ENCODE assay signal across 38 cellular contexts in genomic region chr13:98773921-98774320, GRCh38. TPM values are rescaled to one million over a fixed set of nuclear protein-coding genes. Genes with fewer than 3 reads are reported as not detected.
"Had no signal": no experiment of that assay in that cellular context is flagged by ENCODE, and none has a peak within 500 bp of the region (broad histone marks: within the 10 kb centered on the region; RNA-seq: fewer than 3 reads in every experiment).

No MANE protein-coding gene starts in this region.

- FAIRE-seq: astrocyte, bronchial epithelial cell, colon, endometrium, endothelial cell of umbilical vein had no signal

- H3K36me3 ChIP-seq: brain microvascular endothelial cell, esophagus squamous epithelium, gastroesophageal sphincter had no signal

- ATAC-seq: activated CD4-positive, alpha-beta T cell treated with anti-CD3 and anti-CD28 coated beads for 36 hours; activated CD8-positive, alpha-beta memory T cell treated with anti-CD3 and anti-CD28 coated beads, Interleukin-2, amount 10 ng/mL, durations not matched to agents 7 days and 5 days; activated CD8-positive, alpha-beta T cell treated with anti-CD3 and anti-CD28 coated beads, Interleukin-2, amount 10 ng/mL, durations not matched to agents 7 days and 5 days; gastroesophageal sphincter had no signal

- H3K9me3 ChIP-seq: esophagus squamous epithelium, gastroesophageal sphincter had no signal

- H3K4me1 ChIP-seq: esophagus squamous epithelium, gastroesophageal sphincter had no signal

- H3K4me3 Mint-ChIP-seq: activated CD4-positive, alpha-beta memory T cell treated with anti-CD3 and anti-CD28 coated beads for 36 hours; activated CD4-positive, alpha-beta T cell treated with anti-CD3 and anti-CD28 coated beads for 36 hours; activated CD4-positive, alpha-beta T cell treated with anti-CD3 and anti-CD28 coated beads, Interleukin-2, amount 10 ng/mL, durations not matched to agents 24 days and 14 days; activated CD8-positive, alpha-beta memory T cell treated with anti-CD3 and anti-CD28 coated beads, Interleukin-2, amount 10 ng/mL, durations not matched to agents 7 days and 5 days; activated CD8-positive, alpha-beta T cell treated with anti-CD3 and anti-CD28 coated beads, Interleukin-2, amount 10 ng/mL, durations not matched to agents 7 days and 5 days; activated naive CD8-positive, alpha-beta T cell; activated T-helper 1 cell treated with anti-CD3 and anti-CD28 coated beads, Interleukin-12 subunit alpha, Interleukin-12 subunit beta, Interleukin-2, Interleukin-4 antibody, amounts not matched to agents 30 ng/mL and 10 ng/mL and 1 ng/mL, durations not matched to agents 14 hours and 24 hours and 36 hours had no signal

- H3K27me3 ChIP-seq: brain microvascular endothelial cell, gastroesophageal sphincter had no signal

- H3K27ac Mint-ChIP-seq: activated CD4-positive, alpha-beta memory T cell treated with anti-CD3 and anti-CD28 coated beads for 36 hours; activated CD4-positive, alpha-beta T cell treated with anti-CD3 and anti-CD28 coated beads for 36 hours; activated CD4-positive, alpha-beta T cell treated with anti-CD3 and anti-CD28 coated beads, Interleukin-2, amount 10 ng/mL, durations not matched to agents 24 days and 14 days; activated CD8-positive, alpha-beta memory T cell treated with anti-CD3 and anti-CD28 coated beads, Interleukin-2, amount 10 ng/mL, durations not matched to agents 7 days and 5 days; activated CD8-positive, alpha-beta T cell treated with anti-CD3 and anti-CD28 coated beads, Interleukin-2, amount 10 ng/mL, durations not matched to agents 7 days and 5 days; activated naive CD8-positive, alpha-beta T cell; activated T-helper 1 cell treated with anti-CD3 and anti-CD28 coated beads, Interleukin-12 subunit alpha, Interleukin-12 subunit beta, Interleukin-2, Interleukin-4 antibody, amounts not matched to agents 30 ng/mL and 10 ng/mL and 1 ng/mL, durations not matched to agents 14 hours and 24 hours and 36 hours; activated T-helper 2 cell treated with anti-CD3 and anti-CD28 coated beads, Interferon-gamma antibody, Interleukin-2, Interleukin-4, amounts not matched to agents 10 μg/mL and 5 μg/mL and 100 μg/mL, durations not matched to agents 14 hours and 24 hours and 36 hours had no signal

- H3K4me3 ChIP-seq: esophagus squamous epithelium, gastroesophageal sphincter had no signal

- H3K27ac ChIP-seq: brain microvascular endothelial cell, epithelial cell of prostate, esophagus squamous epithelium, gastroesophageal sphincter had no signal

- H3K4me1 Mint-ChIP-seq: activated CD4-positive, alpha-beta T cell treated with anti-CD3 and anti-CD28 coated beads for 36 hours; activated CD4-positive, alpha-beta T cell treated with anti-CD3 and anti-CD28 coated beads, Interleukin-2, amount 10 ng/mL, durations not matched to agents 24 days and 14 days; activated CD8-positive, alpha-beta memory T cell treated with anti-CD3 and anti-CD28 coated beads, Interleukin-2, amount 10 ng/mL, durations not matched to agents 7 days and 5 days had no signal

- H3K36me3 Mint-ChIP-seq: activated CD8-positive, alpha-beta memory T cell treated with anti-CD3 and anti-CD28 coated beads, Interleukin-2, amount 10 ng/mL, durations not matched to agents 7 days and 5 days; activated naive CD8-positive, alpha-beta T cell had no signal

- DNase-seq: activated CD4-positive, alpha-beta memory T cell treated with anti-CD3 and anti-CD28 coated beads for 36 hours; activated CD4-positive, alpha-beta T cell treated with anti-CD3 and anti-CD28 coated beads for 36 hours; activated CD4-positive, alpha-beta T cell treated with anti-CD3 and anti-CD28 coated beads, Interleukin-2, amount 10 ng/mL, durations not matched to agents 24 days and 14 days; activated CD4-positive, CD25-positive, alpha-beta regulatory T cell; activated CD4-positive, CD25-positive, alpha-beta regulatory T cell treated with anti-CD3 and anti-CD28 coated beads, Interleukin-2, amount 50 U/mL, for 72 hours; activated CD8-positive, alpha-beta memory T cell treated with anti-CD3 and anti-CD28 coated beads, Interleukin-2, amount 10 ng/mL, durations not matched to agents 7 days and 5 days; activated CD8-positive, alpha-beta memory T cell treated with anti-CD3 and anti-CD28 coated beads, Interleukin-2, amount 50 U/mL, for 4 hours; activated CD8-positive, alpha-beta T cell treated with anti-CD3 and anti-CD28 coated beads, Interleukin-2, amount 10 ng/mL, durations not matched to agents 7 days and 5 days; activated effector memory CD4-positive, alpha-beta T cell treated with anti-CD3 and anti-CD28 coated beads, Interleukin-2, amount 50 U/mL, for 16 hours; activated naive CD4-positive, alpha-beta T cell treated with anti-CD3 and anti-CD28 coated beads, Interleukin-2, amount 50 U/mL, for 16 hours; activated naive CD4-positive, alpha-beta T cell treated with Interleukin-2 at 50 U/mL for 16 hours; activated T-cell treated with anti-CD3 and anti-CD28 coated beads, Interleukin-2, amount 50 U/mL, for 1 hour; activated T-cell treated with anti-CD3 and anti-CD28 coated beads, Interleukin-2, amount 50 U/mL, for 48 hours; amniotic stem cell; anterior cingulate cortex; brain microvascular endothelial cell; caudate nucleus; effector CD8-positive, alpha-beta T cell; esophagus squamous epithelium; foreskin melanocyte; T-helper 2 cell had no signal

RNA-seq across cellular contexts. Expression of gene SLC15A1, which starts 21.4 kb away (rescaled TPM):
- total RNA-seq: activated CD4-positive, alpha-beta memory T cell treated with anti-CD3 and anti-CD28 coated beads for 36 hours; activated CD4-positive, alpha-beta T cell treated with anti-CD3 and anti-CD28 coated beads for 36 hours; activated CD4-positive, alpha-beta T cell treated with anti-CD3 and anti-CD28 coated beads, Interleukin-2, amount 10 ng/mL, durations not matched to agents 24 days and 14 days; activated CD8-positive, alpha-beta memory T cell treated with anti-CD3 and anti-CD28 coated beads for 36 hours; activated CD8-positive, alpha-beta memory T cell treated with anti-CD3 and anti-CD28 coated beads, Interleukin-2, amount 10 ng/mL, durations not matched to agents 7 days and 5 days; activated CD8-positive, alpha-beta T cell treated with anti-CD3 and anti-CD28 coated beads, Interleukin-2, amount 10 ng/mL, durations not matched to agents 7 days and 5 days; activated T-helper 1 cell treated with anti-CD3 and anti-CD28 coated beads, Interleukin-12 subunit alpha, Interleukin-12 subunit beta, Interleukin-2, Interleukin-4 antibody, amounts not matched to agents 30 ng/mL and 10 ng/mL and 1 ng/mL, durations not matched to agents 14 hours and 24 hours and 36 hours; activated T-helper 2 cell treated with anti-CD3 and anti-CD28 coated beads, Interferon-gamma antibody, Interleukin-2, Interleukin-4, amounts not matched to agents 10 μg/mL and 5 μg/mL and 100 μg/mL, durations not matched to agents 14 hours and 24 hours and 36 hours; astrocyte; bronchial epithelial cell; chondrocyte; dermis microvascular lymphatic vessel endothelial cell; endothelial cell of umbilical vein; fibroblast of lung; fibroblast of villous mesenchyme; glomerular endothelial cell; T-helper 1 cell treated with Interleukin-12 subunit alpha and Interleukin-12 subunit beta and Interleukin-4 antibody, amounts not matched to agents 30 ng/mL and 1 ng/mL, for 36 hours had no signal
- polyA plus RNA-seq: endothelial cell of umbilical vein, fibroblast of lung had no signal
